Comparison of ENCODE assay signal across 9 cellular contexts in genomic region chr6:142822882-142823578, GRCh38.
DNase-seq lines count a peak whose midpoint lies in the region; ATAC-seq and TF ChIP-seq lines count a peak whose summit lies in the region.
"Had no signal": no experiment of that assay in that cellular context is flagged by ENCODE, and none has a peak within 500 bp of the region (broad histone marks: within the 10 kb centered on the region; RNA-seq: fewer than 3 reads in every experiment).

No MANE protein-coding gene starts in this region.

- no peaks in the 10 kb centered on the region for H3K9me2 ChIP-seq in GM23248 (ENCODE audit: insufficient read depth)

- H3K4me2 ChIP-seq in GM23248 (ENCODE audit: unreplicated experiment), result no peak overlapping the region

- peak; percentile 61 for DNase-seq in activated CD4-positive, alpha-beta T cell treated with anti-CD3 and anti-CD28 coated beads for 48 hours
- no peak for DNase-seq in activated CD4-positive, alpha-beta T cell treated with anti-CD3 and anti-CD28 coated beads for 4 hours
- DNase-seq in NCI-H2171 treated with DMSO at 0.1 percent for 48 hours (lab: John Stamatoyannopoulos, UW) (peak; percentile 99), brain microvascular endothelial cell (no peak), renal cortical epithelial cell (ENCODE audit: low read depth) (peak; percentile 57), GM23248 (no peak), cortex of kidney (lab: John Stamatoyannopoulos, UW) (no peak)
- DNase-seq: DMS153 had no signal

- H3K36me3 ChIP-seq in brain microvascular endothelial cell (replicated peaks) (no peaks in the 10 kb centered on the region), GM23248 (ENCODE audit: low read depth) (no peaks in the 10 kb centered on the region)

- TF ChIP-seq CTCF in brain microvascular endothelial cell (IDR thresholded peaks at IDR 0.05; ENCODE audit: low read depth, low read length, missing control alignments), result peak; percentile 61

- in situ Hi-C loops in brain microvascular endothelial cell (cut with HindIII; ENCODE audit: low pct_ligation_motif_present, low sequenced_read_pairs), result no loop called here
- in situ Hi-C loops in GM23248 (cut with MboI), result no loop called here

- H3K9me3 ChIP-seq in GM23248 (ENCODE audit: low read depth), result no peaks in the 10 kb centered on the region

- ATAC-seq in GM18520 (IDR thresholded peaks at IDR 0.05; ENCODE audit: unreplicated experiment), result no peak

- no peak overlapping the region for H3K9ac ChIP-seq in GM23248

- no peak overlapping the region for H2AFZ ChIP-seq in GM23248

- H3F3A ChIP-seq in GM23248 (ENCODE audit: insufficient read depth), result 0 out of 2 replicates have a peak, but pooled peaks cover 12% of the 10 kb centered on the region

- no peak overlapping the region for H3K27ac ChIP-seq in brain microvascular endothelial cell
- H3K27ac ChIP-seq in GM23248, result no peak overlapping the region

- H3K79me2 ChIP-seq in GM23248 (ENCODE audit: insufficient read depth), result peaks cover 93% of the 10 kb centered on the region

- no peaks in the 10 kb centered on the region for H3K27me3 ChIP-seq in brain microvascular endothelial cell (replicated peaks)
- no peaks in the 10 kb centered on the region for H3K27me3 ChIP-seq in GM23248 (replicated peaks; ENCODE audit: insufficient read depth)

- H4K20me1 ChIP-seq in GM23248 (ENCODE audit: insufficient read depth), result no peaks in the 10 kb centered on the region; the same call in 1 of the 2 replicates

- H3K4me1 ChIP-seq in GM23248 (ENCODE audit: insufficient read depth), result peaks cover 34% of the 10 kb centered on the region

- H3K4me3 ChIP-seq in brain microvascular endothelial cell (ENCODE audit: low read depth, low read length) (no peak overlapping the region), GM23248 (no peak overlapping the region)

- WGBS in GM23248 (ENCODE audit: low coverage in 1 of 2, low lambda C conversion rate in 2 of 2, missing lambda C conversion rate in 2 of 2), 2 experiments, result 80 to 81% methylated on average over 10 of the region's 10 CpGs

Comparison
In these comparisons a context has a peak if more than half of its experiments do, and no peak if none do; other contexts are left out.
1. DNase-seq: peak in activated CD4-positive, alpha-beta T cell treated with anti-CD3 and anti-CD28 coated beads for 48 hours (single experiment), NCI-H2171 treated with DMSO at 0.1 percent for 48 hours (single experiment) and renal cortical epithelial cell (single experiment); none in activated CD4-positive, alpha-beta T cell treated with anti-CD3 and anti-CD28 coated beads for 4 hours (0 of 2), brain microvascular endothelial cell (single experiment), GM23248 (single experiment) and cortex of kidney (single experiment).